Comparison of ENCODE assay signal across 8 cellular contexts in the genomic region with DNA sequence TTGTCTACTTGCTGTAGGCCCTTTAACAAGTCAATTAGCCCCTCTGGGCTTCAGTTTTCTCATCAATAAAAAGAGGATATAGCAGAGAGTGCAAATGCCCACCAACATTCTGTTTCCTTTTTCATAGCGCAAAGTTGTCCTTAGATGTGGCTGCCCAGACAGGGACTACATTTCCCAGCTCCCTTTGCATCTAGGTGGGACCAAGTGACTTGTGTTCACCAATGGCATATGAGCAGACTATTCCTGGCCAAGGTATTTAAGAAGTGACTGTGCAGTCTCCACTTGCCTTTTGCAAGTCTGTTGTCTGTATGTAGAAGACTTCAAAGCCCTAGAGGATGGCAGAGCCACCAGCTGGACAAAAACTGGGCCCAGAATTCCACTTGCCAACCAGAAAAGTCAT. TPM values are rescaled to one million over a fixed set of nuclear protein-coding genes. Genes with fewer than 3 reads are reported as not detected.
DNase-seq lines count a peak whose midpoint lies in the region; ATAC-seq, FAIRE-seq and TF ChIP-seq lines count a peak whose summit lies in the region.

No MANE protein-coding gene starts in this region.

- FAIRE-seq in HepG2 (lab: Jason Lieb, UNC), result peak; percentile 44

- peaks cover 26% of the 10 kb centered on the region for H3K27me3 Mint-ChIP-seq in HFFc6 (ENCODE audit: insufficient read depth)
- H3K27me3 Mint-ChIP-seq in WTC11 (ENCODE audit: low read depth), result 0 out of 2 replicates have a peak, but pooled peaks cover 2% of the 10 kb centered on the region

- peaks cover 0 to 13% of the 10 kb centered on the region in 2 experiments; a peak in 1 of 5 replicates for H3K27me3 ChIP-seq in HepG2 (ENCODE audit: control insufficient read depth in 1 of 2, insufficient read depth in 2 of 2, low read length in 2 of 2)

- POLR2A ChIA-PET in WTC11 (lab: Charles Lee) (interaction anchor here (0.7 kb wide), 1 partner anchor 11 kb away, joined by 3 read pairs; no protein-coding TSS in a partner anchor), HepG2 (lab: Yijun Ruan, JAX) (no interaction called here)

- H3K4me1 Mint-ChIP-seq in HFFc6 (ENCODE audit: low read depth) (no peaks in the 10 kb centered on the region), WTC11 (no peaks in the 10 kb centered on the region)

- H3K27ac ChIP-seq in HepG2 (ENCODE audit: extremely low read length, insufficient read depth, low read length), result no peak overlapping the region

- TF ChIP-seq CTCF in GM10266 (IDR thresholded peaks at IDR 0.05; ENCODE audit: control insufficient read depth, insufficient read depth, low read depth, missing control alignments) (no peak), HFFc6 (IDR thresholded peaks at IDR 0.05) (no peak), WTC11 (IDR thresholded peaks at IDR 0.05) (no peak), HepG2 (CRISPR knock-in tag; IDR thresholded peaks at IDR 0.05) (no peak)

- no peak overlapping the region for H2AFZ ChIP-seq in HepG2 (ENCODE audit: low read length)

- TF ChIP-seq POLR2A in HepG2 (IDR thresholded peaks at IDR 0.05; ENCODE audit: insufficient read depth in 1 of 2, low read depth in 2 of 2, low read length in 2 of 2), result no peak

- TF ChIP-seq EP300 in HepG2 (IDR thresholded peaks at IDR 0.05; ENCODE audit: low read depth in 2 of 2, low read length in 2 of 2), result no peak
- no peak for TF ChIP-seq EP300 in HepG2 (CRISPR knock-in tag; IDR thresholded peaks at IDR 0.05; ENCODE audit: borderline replicate concordance)

- 45% methylated on average over 1 of the region's 1 CpG for WGBS in HepG2 (ENCODE audit: low lambda C conversion rate)

- no peak overlapping the region for H3K4me3 ChIP-seq in HepG2 (replicated peaks in 1 of 3; ENCODE audit: insufficient read depth in 1 of 3, low read depth in 2 of 3, low read length in 3 of 3)

- BruUV-seq in HepG2 (replicated peaks; lab: Mats Ljungman, UMichigan), result no TSS peak

- H3K36me3 ChIP-seq in HepG2 (replicated peaks in 1 of 2; ENCODE audit: control insufficient read depth in 1 of 2, insufficient read depth in 2 of 2, low read length in 2 of 2), result no peaks in the 10 kb centered on the region

- H3K36me3 Mint-ChIP-seq in HFFc6 (ENCODE audit: low read depth) (no peaks in the 10 kb centered on the region), WTC11 (no peaks in the 10 kb centered on the region)

- intact Hi-C loops in HepG2 (cut with micrococcal nuclease; ENCODE audit: unreplicated experiment), result no loop called here

- no peaks in the 10 kb centered on the region for H3K9me3 ChIP-seq in HepG2 (ENCODE audit: low read length)

- H3K79me2 ChIP-seq in HepG2 (ENCODE audit: insufficient read depth, low read length), result no peaks in the 10 kb centered on the region

- H3K4me3 Mint-ChIP-seq in HFFc6 (no peak overlapping the region), WTC11 (no peak overlapping the region)

- peak; percentile 99 for ATAC-seq in WTC11
- ATAC-seq in HepG2, result peak; percentile 79
- no peak for ATAC-seq in HG03460 (IDR thresholded peaks at IDR 0.05; ENCODE audit: unreplicated experiment)
- ATAC-seq in GM18858 (IDR thresholded peaks at IDR 0.05; ENCODE audit: unreplicated experiment), result no peak
- no peak for ATAC-seq in HG02938 (IDR thresholded peaks at IDR 0.05; ENCODE audit: unreplicated experiment)

- DNase-seq in GM10266 (ENCODE audit: extremely low spot score) (peak; percentile 12), HFFc6 (peak; percentile 5), WTC11 (ENCODE audit: low spot score) (no peak), HepG2 (ENCODE audit: low spot score) (peak; percentile 12), foreskin melanocyte (no peak)

- CTCF ChIA-PET in WTC11 (lab: Charles Lee) (interaction anchor here (0.9 to 1.6 kb wide), 3 partner anchors 11 to 172 kb away, joined by 3 to 11 read pairs (median 4); no protein-coding TSS in a partner anchor), HepG2 (lab: Yijun Ruan, JAX; ENCODE audit: low intra/inter-chr PET ratio, low total read pairs) (no interaction called here)

- H4K20me1 ChIP-seq in HepG2 (ENCODE audit: insufficient read depth, low read length), result no peaks in the 10 kb centered on the region

- no peaks in the 10 kb centered on the region for H3K4me1 ChIP-seq in HepG2 (ENCODE audit: insufficient read depth, low read length)

- no peak for TF ChIP-seq RAD21 in HepG2 (CRISPR knock-in tag; IDR thresholded peaks at IDR 0.05)

- peak overlapping the region; percentile 14; the same call in 1 of the 2 replicates for H3K4me2 ChIP-seq in HepG2 (ENCODE audit: low read depth, low read length)

- in situ Hi-C loops in HepG2 (cut with HindIII; ENCODE audit: extremely low pct_ligation_motif_present, low pct_unique_long_range_greater_than_20kb), result no loop called here

- H3K9me3 Mint-ChIP-seq in HFFc6 (no peaks in the 10 kb centered on the region), WTC11 (no peaks in the 10 kb centered on the region)

- H3K27ac Mint-ChIP-seq in HFFc6 (no peak overlapping the region), WTC11 (no peak overlapping the region)

- H3K9ac ChIP-seq in HepG2 (ENCODE audit: insufficient read depth, low read depth, low read length), result no peak overlapping the region

TF ChIP-seq in WTC11, 78 proteins besides CTCF, POLR2A, EP300 and RAD21 (continues in another document):
- TF ChIP-seq, protein P1, sequence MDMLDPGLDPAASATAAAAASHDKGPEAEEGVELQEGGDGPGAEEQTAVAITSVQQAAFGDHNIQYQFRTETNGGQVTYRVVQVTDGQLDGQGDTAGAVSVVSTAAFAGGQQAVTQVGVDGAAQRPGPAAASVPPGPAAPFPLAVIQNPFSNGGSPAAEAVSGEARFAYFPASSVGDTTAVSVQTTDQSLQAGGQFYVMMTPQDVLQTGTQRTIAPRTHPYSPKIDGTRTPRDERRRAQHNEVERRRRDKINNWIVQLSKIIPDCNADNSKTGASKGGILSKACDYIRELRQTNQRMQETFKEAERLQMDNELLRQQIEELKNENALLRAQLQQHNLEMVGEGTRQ (CRISPR knock-in tag; IDR thresholded peaks at IDR 0.05), result peak; percentile 85
- TF ChIP-seq NFYB (CRISPR knock-in tag; conservative IDR thresholded peaks at IDR 0.05; ENCODE audit: low read depth), result 0 out of 2 replicates have a peak, but pooled peaks have one; percentile 20
- TF ChIP-seq, protein P2, sequence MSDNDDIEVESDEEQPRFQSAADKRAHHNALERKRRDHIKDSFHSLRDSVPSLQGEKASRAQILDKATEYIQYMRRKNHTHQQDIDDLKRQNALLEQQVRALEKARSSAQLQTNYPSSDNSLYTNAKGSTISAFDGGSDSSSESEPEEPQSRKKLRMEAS (CRISPR knock-in tag; IDR thresholded peaks at IDR 0.05), result no peak

TF ChIP-seq in HepG2, 621 proteins besides CTCF, POLR2A, EP300 and RAD21 (continues in another document):
- TF ChIP-seq TFDP1 (CRISPR knock-in tag; IDR thresholded peaks at IDR 0.05; ENCODE audit: borderline replicate concordance) (no peak), NFYB (CRISPR knock-in tag; IDR thresholded peaks at IDR 0.05) (peak; percentile 40; the same call in 1 of the 2 replicates)

RNA-seq across cellular contexts. Expression of gene DAO, which starts 59.7 kb away (rescaled TPM):
- total RNA-seq in HFFc6 (2021; fragmentation: NEBNext Ultra II Directional; extraction: Animal tissue kit (Norgen Biotek cat#: 25700)), result not detected
- total RNA-seq in WTC11 (2021) (0.17 TPM in 1 of 3 replicates, not detected in the others), HepG2 (2016; rRNA removed; fragmentation: Illumina TruSeq; extraction: Trizol) (0.82 and 1.1 TPM in 2 replicates)
- 0.44 and 0.51 TPM in 2 replicates for total RNA-seq in HepG2 (2016; cell fraction: cytosol; rRNA removed; fragmentation: Illumina TruSeq; extraction: Trizol; ENCODE audit: low read depth)
- total RNA-seq in HepG2 (2016; cell fraction: insoluble cytoplasmic fraction; rRNA removed; fragmentation: Illumina TruSeq; extraction: Trizol), result 0.97 and 2.2 TPM in 2 replicates
- 0.79 and 1.1 TPM in 2 replicates for total RNA-seq in HepG2 (2016; cell fraction: membrane; rRNA removed; fragmentation: Illumina TruSeq; extraction: Trizol)
- 1.0 and 1.2 TPM in 2 replicates for total RNA-seq in HepG2 (2016; cell fraction: nucleus; rRNA removed; fragmentation: Illumina TruSeq; extraction: Trizol)
- 0.34 and 0.48 TPM in 2 replicates for polyA plus RNA-seq in HepG2 (2011; rRNA removed)
- polyA plus RNA-seq in HepG2 (2011; cell fraction: cytosol; rRNA removed), result 0.64 and 0.65 TPM in 2 replicates
- 0.48 and 0.59 TPM in 2 replicates for polyA plus RNA-seq in HepG2 (2011; cell fraction: nucleus; rRNA removed)
- polyA plus RNA-seq in HepG2 (2012), result 0.23 and 0.43 TPM in 2 replicates
- polyA plus RNA-seq in HepG2 (2016; cell fraction: cytosol; fragmentation: Illumina TruSeq; extraction: Trizol; ENCODE audit: low read depth), result 0.54 and 0.55 TPM in 2 replicates
- 1.6 and 1.7 TPM in 2 replicates for polyA plus RNA-seq in HepG2 (2016; cell fraction: insoluble cytoplasmic fraction; fragmentation: Illumina TruSeq; extraction: Trizol; ENCODE audit: low read depth)
- polyA plus RNA-seq in HepG2 (2016; cell fraction: membrane; fragmentation: Illumina TruSeq; extraction: Trizol; ENCODE audit: low read depth), result 0.45 and 0.80 TPM in 2 replicates
- polyA plus RNA-seq in HepG2 (2016; cell fraction: nucleus; fragmentation: Illumina TruSeq; extraction: Trizol; ENCODE audit: insufficient read depth, low read depth), result 1.6 and 1.7 TPM in 2 replicates
- polyA minus RNA-seq in HepG2 (2011; rRNA and poly(A)+ RNA removed; ENCODE audit: low replicate concordance), result 0.68 TPM in 1 of 2 replicates, not detected in the other
- not detected in 2 replicates for polyA minus RNA-seq in HepG2 (2011; cell fraction: cytosol; rRNA and poly(A)+ RNA removed)
- polyA minus RNA-seq in HepG2 (2011; cell fraction: nucleus; rRNA and poly(A)+ RNA removed), result 0.52 TPM in 1 of 2 replicates, not detected in the other

Comparison
In these comparisons a context has a peak if more than half of its experiments do, and no peak if none do; other contexts are left out.
1. DNase-seq: peak in GM10266 (single experiment), HFFc6 (single experiment) and HepG2 (single experiment); none in WTC11 (single experiment) and foreskin melanocyte (single experiment).
2. ATAC-seq: peak in WTC11 (single experiment) and HepG2 (single experiment); none in HG03460 (single experiment), GM18858 (single experiment) and HG02938 (single experiment).